Comparison of ENCODE assay signal across 8 cellular contexts in the genomic region with DNA sequence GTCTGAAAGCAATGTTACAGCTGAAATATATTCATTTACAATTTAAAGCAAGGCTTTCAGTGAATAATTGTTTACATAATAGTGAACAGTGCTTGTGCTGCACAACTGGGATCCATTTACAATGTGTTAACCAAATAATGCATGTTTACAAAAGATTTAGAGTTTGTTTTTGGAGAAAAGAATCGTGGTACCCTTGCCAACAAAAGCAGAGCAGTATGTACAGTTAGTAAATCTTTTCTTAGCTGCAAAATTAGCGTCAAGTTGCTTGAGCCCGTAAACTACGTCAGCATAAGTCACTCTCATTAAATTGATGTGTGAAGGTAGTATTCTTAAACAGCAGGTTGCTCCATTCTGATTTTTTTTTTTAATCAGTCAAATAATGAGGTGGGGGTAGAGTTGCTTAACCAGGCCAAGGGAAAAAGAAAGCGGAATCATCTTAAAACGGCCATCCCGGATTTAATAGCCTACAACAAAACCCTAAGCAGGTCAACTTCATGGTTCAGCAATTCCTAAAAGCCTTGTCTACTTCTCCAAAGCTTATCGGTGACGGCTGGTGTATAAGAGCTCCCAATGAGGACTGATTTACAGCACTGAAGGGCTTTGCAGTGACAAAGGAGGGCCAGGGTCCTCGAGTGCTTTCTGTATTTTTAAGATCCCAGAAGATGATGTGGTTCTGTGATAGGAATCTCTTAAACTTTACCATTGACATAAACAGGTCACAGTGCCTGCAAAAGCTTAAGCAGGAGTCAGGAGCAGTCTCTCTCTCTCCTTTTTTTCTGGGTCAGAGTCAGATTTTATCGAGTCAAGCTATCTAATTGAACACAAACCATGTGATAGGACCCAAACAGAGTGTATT.
DNase-seq lines count a peak whose midpoint lies in the region; ATAC-seq and TF ChIP-seq lines count a peak whose summit lies in the region.

No MANE protein-coding gene starts in this region.

- H3K36me3 Mint-ChIP-seq in effector memory CD8-positive, alpha-beta T cell (ENCODE audit: insufficient read depth) = no peaks in the 10 kb centered on the region
- no peaks in the 10 kb centered on the region for H3K36me3 Mint-ChIP-seq in osteocyte (ENCODE audit: unreplicated experiment)

- peak; percentile 21 for ATAC-seq in effector memory CD8-positive, alpha-beta T cell (replicated peaks)
- ATAC-seq in HG02623 (IDR thresholded peaks at IDR 0.05; ENCODE audit: unreplicated experiment) = no peak

- H3K27me3 Mint-ChIP-seq in effector memory CD8-positive, alpha-beta T cell = no peaks in the 10 kb centered on the region
- no peaks in the 10 kb centered on the region for H3K27me3 Mint-ChIP-seq in osteocyte (ENCODE audit: unreplicated experiment)

- peaks cover 0 to 4% of the 10 kb centered on the region in 2 donors for H3K9me3 Mint-ChIP-seq in effector memory CD8-positive, alpha-beta T cell
- no peaks in the 10 kb centered on the region for H3K9me3 Mint-ChIP-seq in osteocyte (ENCODE audit: unreplicated experiment)

- H3K4me3 Mint-ChIP-seq in effector memory CD8-positive, alpha-beta T cell = no peak overlapping the region
- no peak overlapping the region for H3K4me3 Mint-ChIP-seq in osteocyte (ENCODE audit: unreplicated experiment)

- no peak overlapping the region for H3K27ac Mint-ChIP-seq in effector memory CD8-positive, alpha-beta T cell
- peak overlapping the region; percentile 99 for H3K27ac Mint-ChIP-seq in osteocyte (ENCODE audit: unreplicated experiment)

- TF ChIP-seq CTCF in osteocyte (IDR thresholded peaks at IDR 0.05) = no peak

- in situ Hi-C loops in KBM-7 (cut with MboI; ENCODE audit: low pct_unique_long_range_greater_than_20kb, low sequenced_read_pairs) = no loop called here

- DNase-seq in ELR (ENCODE audit: low read depth) (peak; percentile 25), NCI-H69 (lab: John Stamatoyannopoulos, UW) (peak; percentile 99), osteocyte (ENCODE audit: extremely low spot score, unreplicated experiment) (no peak), KBM-7 (no peak), SW 1271 (lab: John Stamatoyannopoulos, UW) (no peak), NCI-H1694 treated with DMSO at 0.1 percent for 48 hours (lab: John Stamatoyannopoulos, UW) (no peak)
- no peak for DNase-seq in effector memory CD8-positive, alpha-beta T cell

- peaks cover 0 to 1% of the 10 kb centered on the region in 2 donors for H3K4me1 Mint-ChIP-seq in effector memory CD8-positive, alpha-beta T cell (ENCODE audit: low read depth in 2 of 2)
- H3K4me1 Mint-ChIP-seq in osteocyte (ENCODE audit: unreplicated experiment) = peaks cover 61% of the 10 kb centered on the region

Comparison
In these comparisons a context has a peak if more than half of its experiments do, and no peak if none do; other contexts are left out.
1. DNase-seq: peak in ELR (single experiment) and NCI-H69 (single experiment); none in effector memory CD8-positive, alpha-beta T cell (0 of 3), osteocyte (single experiment), KBM-7 (single experiment), SW 1271 (0 of 2) and NCI-H1694 treated with DMSO at 0.1 percent for 48 hours (single experiment).